In the genomic region with DNA sequence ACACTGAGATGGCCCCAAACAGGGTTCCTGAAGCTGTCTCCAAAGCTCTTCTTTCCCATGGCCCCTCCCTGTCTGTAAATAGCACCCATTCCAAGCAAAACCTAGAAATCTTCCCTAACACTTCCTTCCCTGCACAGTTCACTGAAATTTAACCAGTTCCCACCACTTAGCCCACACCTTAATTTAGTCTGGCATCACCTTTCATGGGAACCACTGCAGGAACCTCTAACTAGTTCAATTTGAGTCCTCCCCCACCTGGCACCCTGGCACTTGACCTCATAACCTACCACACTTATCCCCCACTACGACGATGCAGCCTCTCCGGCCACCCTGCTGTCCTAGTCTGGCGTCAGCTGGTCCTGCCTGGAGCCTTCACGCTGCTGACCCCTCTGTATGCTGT, we compare ENCODE assay signal across 2 cellular contexts.
A peak's percentile ranks its signal among the peaks of the same experiment; 100 is the strongest.
TF ChIP-seq lines count a peak whose summit lies in the region.

No MANE protein-coding gene starts in this region.

TF ChIP-seq in HepG2, 621 proteins besides CTCF, POLR2A, EP300 and RAD21:
- TF ChIP-seq, protein P1, sequence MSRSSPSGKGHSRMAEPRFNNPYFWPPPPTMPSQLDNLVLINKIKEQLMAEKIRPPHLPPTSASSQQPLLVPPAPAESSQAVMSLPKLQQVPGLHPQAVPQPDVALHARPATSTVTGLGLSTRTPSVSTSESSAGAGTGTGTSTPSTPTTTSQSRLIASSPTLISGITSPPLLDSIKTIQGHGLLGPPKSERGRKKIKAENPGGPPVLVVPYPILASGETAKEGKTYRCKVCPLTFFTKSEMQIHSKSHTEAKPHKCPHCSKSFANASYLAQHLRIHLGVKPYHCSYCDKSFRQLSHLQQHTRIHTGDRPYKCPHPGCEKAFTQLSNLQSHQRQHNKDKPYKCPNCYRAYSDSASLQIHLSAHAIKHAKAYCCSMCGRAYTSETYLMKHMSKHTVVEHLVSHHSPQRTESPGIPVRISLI (CRISPR knock-in tag; IDR thresholded peaks at IDR 0.05; ENCODE audit: borderline replicate concordance): no peak
- TF ChIP-seq RBM22 (optimal IDR thresholded peaks at IDR 0.05; ENCODE audit: low read length): peak; percentile 69
TF ChIP-seq in HepG2: peak in this region for 1.

TF ChIP-seq in H1, 55 proteins besides CTCF, POLR2A, EP300 and RAD21:
- TF ChIP-seq SIN3A (conservative IDR thresholded peaks at IDR 0.05 in 1 of 2, IDR thresholded peaks at IDR 0.05 in 1 of 2; ENCODE audit: low read depth in 1 of 2, low read length in 2 of 2): no peak
